Comparison of ENCODE assay signal across 29 cellular contexts in genomic region chr10:4215963-4216575, GRCh38.
"Had no signal": no experiment of that assay in that cellular context is flagged by ENCODE, and none has a peak within 500 bp of the region (broad histone marks: within the 10 kb centered on the region; RNA-seq: fewer than 3 reads in every experiment).

No MANE protein-coding gene starts in this region.

- H3K36me3 ChIP-seq: SJCRH30 had no signal

- H3K27ac Mint-ChIP-seq: activated B cell treated with CpG ODN at 0.5 μM for 24 hours; activated CD8-positive, alpha-beta T cell treated with anti-CD3 and anti-CD28 coated beads for 36 hours; activated T-cell treated with anti-CD3 and anti-CD28 coated beads, Interleukin-2, amount 50 U/mL, for 24 hours; activated T-helper 1 cell treated with anti-CD3 and anti-CD28 coated beads, Interleukin-12 subunit alpha, Interleukin-12 subunit beta, Interleukin-2, Interleukin-4 antibody, amounts not matched to agents 30 ng/mL and 10 ng/mL and 1 ng/mL, durations not matched to agents 14 hours and 24 hours and 36 hours had no signal

- H3K27ac ChIP-seq: SJCRH30, VCaP had no signal

- H3K27me3 ChIP-seq: SJCRH30 had no signal

- ATAC-seq: activated CD8-positive, alpha-beta T cell treated with anti-CD3 and anti-CD28 coated beads for 36 hours; PC-3 had no signal

- H3K4me3 Mint-ChIP-seq: activated B cell treated with CpG ODN at 0.5 μM for 24 hours; activated CD4-positive, alpha-beta T cell treated with anti-CD3 and anti-CD28 coated beads, Interleukin-2, amount 10 ng/mL, durations not matched to agents 24 days and 14 days; activated CD8-positive, alpha-beta T cell treated with anti-CD3 and anti-CD28 coated beads for 36 hours; activated T-cell treated with anti-CD3 and anti-CD28 coated beads, Interleukin-2, amount 50 U/mL, for 24 hours; activated T-helper 1 cell treated with anti-CD3 and anti-CD28 coated beads, Interleukin-12 subunit alpha, Interleukin-12 subunit beta, Interleukin-2, Interleukin-4 antibody, amounts not matched to agents 30 ng/mL and 10 ng/mL and 1 ng/mL, durations not matched to agents 14 hours and 24 hours and 36 hours; brain had no signal

- H3K27me3 Mint-ChIP-seq: activated B cell treated with CpG ODN at 0.5 μM for 24 hours; activated CD8-positive, alpha-beta T cell treated with anti-CD3 and anti-CD28 coated beads for 36 hours; brain had no signal

- H3K4me3 ChIP-seq: SJCRH30 had no signal

- DNase-seq: activated B cell treated with CpG ODN at 0.5 μM for 24 hours; activated CD4-positive, alpha-beta T cell treated with anti-CD3 and anti-CD28 coated beads, Interleukin-2, amount 10 ng/mL, durations not matched to agents 24 days and 14 days; activated CD4-positive, alpha-beta T cell treated with anti-CD3 and anti-CD28 coated beads, Interleukin-2, amount 50 U/mL, for 4 hours; activated CD8-positive, alpha-beta T cell treated with anti-CD3 and anti-CD28 coated beads for 36 hours; activated naive CD4-positive, alpha-beta T cell treated with anti-CD3 and anti-CD28 coated beads, Interleukin-2, amount 50 U/mL, for 16 hours; activated T-cell treated with anti-CD3 and anti-CD28 coated beads, Interleukin-2, amount 50 U/mL, for 24 hours; anterior cingulate cortex; central memory CD4-positive, alpha-beta T cell; KG1; MM.1S; MV-4-11; NCI-H1092; NCI-H1436 treated with DMSO at 0.1 percent for 48 hours; NCI-H1694 treated with DMSO at 0.1 percent for 48 hours; NCI-H2029 treated with DMSO at 0.1 percent for 48 hours; NCI-H2171 treated with DMSO at 0.1 percent for 48 hours; NCI-H2227 treated with DMSO at 0.1 percent for 48 hours; NCI-H524 treated with DMSO at 0.1 percent for 48 hours; NK-92 treated with Interleukin-12 subunit alpha and Interleukin-12 subunit beta, amount 100 ng/mL, for 24 hours; PC-3; SHP77; SJCRH30; SW 1271; T-helper 1 cell; T-helper 2 cell; T-helper 9 cell had no signal

- H3K9me3 ChIP-seq: SJCRH30 had no signal

- H3K36me3 Mint-ChIP-seq: brain had no signal

- H3K4me1 ChIP-seq: SJCRH30 had no signal

- H3K9me3 Mint-ChIP-seq: activated T-helper 1 cell treated with anti-CD3 and anti-CD28 coated beads, Interleukin-12 subunit alpha, Interleukin-12 subunit beta, Interleukin-2, Interleukin-4 antibody, amounts not matched to agents 30 ng/mL and 10 ng/mL and 1 ng/mL, durations not matched to agents 14 hours and 24 hours and 36 hours; brain had no signal
